ENCODE assay signal across 10 cellular contexts in genomic region chr5:146052780-146053179, GRCh38. TPM values are rescaled to one million over a fixed set of nuclear protein-coding genes. Genes with fewer than 3 reads are reported as not detected.
A peak's percentile ranks its signal among the peaks of the same experiment; 100 is the strongest.
DNase-seq lines count a peak whose midpoint lies in the region; ATAC-seq, FAIRE-seq and TF ChIP-seq lines count a peak whose summit lies in the region.
"Had no signal": no experiment of that assay in that cellular context is flagged by ENCODE, and none has a peak within 500 bp of the region (broad histone marks: within the 10 kb centered on the region; RNA-seq: fewer than 3 reads in every experiment).

No MANE protein-coding gene starts in this region.

- H3K4me3 Mint-ChIP-seq in activated CD4-positive, alpha-beta T cell treated with anti-CD3 and anti-CD28 coated beads for 36 hours, result no peak overlapping the region
- no peak overlapping the region for H3K4me3 Mint-ChIP-seq in activated CD4-positive, alpha-beta T cell treated with anti-CD3 and anti-CD28 coated beads, Interleukin-2, amount 10 ng/mL, durations not matched to agents 7 days and 5 days
- H3K4me3 Mint-ChIP-seq: CD4-positive, alpha-beta T cell had no signal

- SMC1A ChIA-PET in GM12878 (lab: Charles Lee; ENCODE audit: uncharacterized antibody, unreplicated experiment), result no interaction called here

- in situ Hi-C loops in GM12878 (cut with MboI), result no loop called here

- TF ChIP-seq CTCF in GM12878 (IDR thresholded peaks at IDR 0.05 in 2 of 3, conservative IDR thresholded peaks at IDR 0.05 in 1 of 3; ENCODE audit: control insufficient read depth in 2 of 3, extremely low read depth in 1 of 3, insufficient read depth in 1 of 3, low read depth in 3 of 3, low read length in 3 of 3), result peak; percentile 16 to 39 (median 26); a peak in 4 of 6 replicates
- TF ChIP-seq CTCF in retinal pigment epithelial cell (conservative IDR thresholded peaks at IDR 0.05; ENCODE audit: low read depth, low read length), result peak; percentile 58
- no peak for TF ChIP-seq CTCF in tibial nerve (IDR thresholded peaks at IDR 0.05)

- H3K27ac Mint-ChIP-seq in activated CD4-positive, alpha-beta T cell treated with anti-CD3 and anti-CD28 coated beads for 36 hours, result no peak overlapping the region
- no peak overlapping the region for H3K27ac Mint-ChIP-seq in activated CD4-positive, alpha-beta T cell treated with anti-CD3 and anti-CD28 coated beads, Interleukin-2, amount 10 ng/mL, durations not matched to agents 7 days and 5 days
- H3K27ac Mint-ChIP-seq: CD4-positive, alpha-beta T cell had no signal

- H3K9ac ChIP-seq in GM12878 (ENCODE audit: control insufficient read depth, insufficient read depth, low read length), result no peak overlapping the region

- POLR2A ChIA-PET in activated CD4-positive, alpha-beta T cell treated with anti-CD3 and anti-CD28 coated beads for 36 hours (lab: Charles Lee), result no interaction called here
- POLR2A ChIA-PET in activated CD4-positive, alpha-beta T cell treated with anti-CD3 and anti-CD28 coated beads, Interleukin-2, amount 10 ng/mL, durations not matched to agents 7 days and 5 days (lab: Charles Lee), result no interaction called here
- POLR2A ChIA-PET in GM12878 (lab: Charles Lee), result no interaction called here

- H3K9me3 Mint-ChIP-seq in activated CD4-positive, alpha-beta T cell treated with anti-CD3 and anti-CD28 coated beads for 36 hours (ENCODE audit: low read depth), result no peaks in the 10 kb centered on the region
- H3K9me3 Mint-ChIP-seq in activated CD4-positive, alpha-beta T cell treated with anti-CD3 and anti-CD28 coated beads, Interleukin-2, amount 10 ng/mL, durations not matched to agents 7 days and 5 days, result no peaks in the 10 kb centered on the region
- H3K9me3 Mint-ChIP-seq: CD4-positive, alpha-beta T cell had no signal

- no peak overlapping the region for H3K4me2 ChIP-seq in GM12878 (ENCODE audit: control insufficient read depth, insufficient read depth)

- H3K4me3 ChIP-seq in GM12878 (no peak overlapping the region), retinal pigment epithelial cell (ENCODE audit: low read length) (no peak overlapping the region), tibial nerve (no peak overlapping the region)

- TF ChIP-seq RAD21 in GM12878 (IDR thresholded peaks at IDR 0.05; ENCODE audit: insufficient read depth, low read depth, low read length), result peak; percentile 34; the same call in 1 of the 2 replicates

- H3K4me1 Mint-ChIP-seq in activated CD4-positive, alpha-beta T cell treated with anti-CD3 and anti-CD28 coated beads for 36 hours, result no peaks in the 10 kb centered on the region
- H3K4me1 Mint-ChIP-seq in activated CD4-positive, alpha-beta T cell treated with anti-CD3 and anti-CD28 coated beads, Interleukin-2, amount 10 ng/mL, durations not matched to agents 7 days and 5 days, result no peaks in the 10 kb centered on the region

- H3K27me3 Mint-ChIP-seq in activated CD4-positive, alpha-beta T cell treated with anti-CD3 and anti-CD28 coated beads for 36 hours, result peaks cover 11% of the 10 kb centered on the region
- peaks cover 22% of the 10 kb centered on the region for H3K27me3 Mint-ChIP-seq in activated CD4-positive, alpha-beta T cell treated with anti-CD3 and anti-CD28 coated beads, Interleukin-2, amount 10 ng/mL, durations not matched to agents 7 days and 5 days

- H3K27ac ChIP-seq in GM12878 (ENCODE audit: control insufficient read depth, insufficient read depth) (no peak overlapping the region), tibial nerve (no peak overlapping the region)

- H3K36me3 ChIP-seq in GM12878 (ENCODE audit: control insufficient read depth in 2 of 2, insufficient read depth in 2 of 2, low read length in 1 of 2), result no peaks in the 10 kb centered on the region
- H3K36me3 ChIP-seq in tibial nerve, result no peaks in the 10 kb centered on the region

- ATAC-seq in activated CD4-positive, alpha-beta T cell treated with anti-CD3 and anti-CD28 coated beads for 36 hours, result no peak
- ATAC-seq in GM12878 (peak; percentile 70), HG02678 (IDR thresholded peaks at IDR 0.05; ENCODE audit: unreplicated experiment) (no peak)

- H3K4me1 ChIP-seq in GM12878 (ENCODE audit: control insufficient read depth, insufficient read depth, low read length), result no peaks in the 10 kb centered on the region
- H3K4me1 ChIP-seq in tibial nerve, result no peaks in the 10 kb centered on the region

- FAIRE-seq in GM12878 (lab: Jason Lieb, UNC), result no peak

- TF ChIP-seq POLR2A in GM12878 (IDR thresholded peaks at IDR 0.05; ENCODE audit: low read depth, low read length) (no peak), tibial nerve (IDR thresholded peaks at IDR 0.05) (no peak)

- no peaks in the 10 kb centered on the region; a peak in 2 of 4 replicates for H3K27me3 ChIP-seq in GM12878 (replicated peaks in 1 of 2; ENCODE audit: control insufficient read depth in 2 of 2, insufficient read depth in 2 of 2, low read length in 1 of 2)
- H3K27me3 ChIP-seq in tibial nerve, result no peaks in the 10 kb centered on the region

- H3K79me2 ChIP-seq in GM12878 (ENCODE audit: control insufficient read depth, insufficient read depth, low read length), result no peaks in the 10 kb centered on the region

- no TSS peak for BruUV-seq in GM12878 (replicated peaks; lab: Mats Ljungman, UMichigan)

- TF ChIP-seq EP300 in GM12878 (IDR thresholded peaks at IDR 0.05; ENCODE audit: borderline replicate concordance in 1 of 2, control insufficient read depth in 1 of 2, low read depth in 2 of 2, low read length in 2 of 2), result no peak
- no peak for TF ChIP-seq EP300 in tibial nerve (IDR thresholded peaks at IDR 0.05)

- H3K9me3 ChIP-seq in GM12878 (replicated peaks; ENCODE audit: control insufficient read depth, insufficient read depth, low read length) (no peaks in the 10 kb centered on the region), tibial nerve (no peaks in the 10 kb centered on the region)

- H3K36me3 Mint-ChIP-seq in activated CD4-positive, alpha-beta T cell treated with anti-CD3 and anti-CD28 coated beads for 36 hours (ENCODE audit: low read depth), result no peaks in the 10 kb centered on the region
- H3K36me3 Mint-ChIP-seq in activated CD4-positive, alpha-beta T cell treated with anti-CD3 and anti-CD28 coated beads, Interleukin-2, amount 10 ng/mL, durations not matched to agents 7 days and 5 days (ENCODE audit: low read depth), result no peaks in the 10 kb centered on the region

- DNase-seq in activated CD4-positive, alpha-beta T cell treated with anti-CD3 and anti-CD28 coated beads for 36 hours, result peak; percentile 10
- no peak for DNase-seq in activated CD4-positive, alpha-beta T cell treated with anti-CD3 and anti-CD28 coated beads, Interleukin-2, amount 10 ng/mL, durations not matched to agents 7 days and 5 days
- peak; percentile 33 for DNase-seq in HuH-7 (ENCODE audit: low spot score)
- DNase-seq in GM12878 (ENCODE audit: low read depth, low spot score), result no peak
- no peak for DNase-seq in retinal pigment epithelial cell (ENCODE audit: low read depth)
- DNase-seq in tibial nerve (ENCODE audit: low spot score in 2 of 2), result no peak
- DNase-seq in NCI-H510A treated with DMSO at 0.1 percent for 48 hours (lab: John Stamatoyannopoulos, UW), result no peak
- DNase-seq: CD4-positive, alpha-beta T cell; NCI-H187 treated with DMSO at 0.1 percent for 48 hours had no signal

- intact Hi-C loops in activated CD4-positive, alpha-beta T cell treated with anti-CD3 and anti-CD28 coated beads for 36 hours (cut with DNase I, micrococcal nuclease), result loop anchor here in 1 of 2 experiments (5.0 kb wide), 3 partner anchors 225 to 1850 kb away; no protein-coding TSS in a partner anchor
- intact Hi-C loops in GM12878 (cut with micrococcal nuclease; ENCODE audit: unreplicated experiment), result loop anchor here (10.0 kb wide), 1 partner anchor 1848 kb away; no protein-coding TSS in a partner anchor

- CTCF ChIA-PET in activated CD4-positive, alpha-beta T cell treated with anti-CD3 and anti-CD28 coated beads for 36 hours (lab: Charles Lee), result interaction anchor here (0.6 to 2.4 kb wide), 4 partner anchors 12 to 373 kb away, joined by 3 to 6 read pairs (median 4); no protein-coding TSS in a partner anchor
- CTCF ChIA-PET in activated CD4-positive, alpha-beta T cell treated with anti-CD3 and anti-CD28 coated beads, Interleukin-2, amount 10 ng/mL, durations not matched to agents 7 days and 5 days (lab: Charles Lee), result no interaction called here
- CTCF ChIA-PET in GM12878 (lab: Yijun Ruan, JAX), result no interaction called here

- RAD21 ChIA-PET in GM12878 (lab: Charles Lee; ENCODE audit: unreplicated experiment), result no interaction called here

- no peaks in the 10 kb centered on the region for H4K20me1 ChIP-seq in GM12878 (ENCODE audit: control insufficient read depth, insufficient read depth)

- no peak overlapping the region for H2AFZ ChIP-seq in GM12878 (ENCODE audit: control insufficient read depth, low read depth, low read length)

TF ChIP-seq in GM12878, 131 proteins besides CTCF, POLR2A, EP300 and RAD21 (continues in another document):
- no peak for TF ChIP-seq YBX1 (IDR thresholded peaks at IDR 0.05)

RNA-seq across cellular contexts. Expression of gene PLAC8L1, which starts 52.6 kb away (rescaled TPM):
- total RNA-seq in activated CD4-positive, alpha-beta T cell treated with anti-CD3 and anti-CD28 coated beads for 36 hours, result under 1 TPM in 1 of 2 experiments, not detected in 1; 0.30 TPM
- under 1 TPM; 0.47 to 0.48 TPM for total RNA-seq in activated CD4-positive, alpha-beta T cell treated with anti-CD3 and anti-CD28 coated beads, Interleukin-2, amount 10 ng/mL, durations not matched to agents 7 days and 5 days
- not detected in 2 replicates for total RNA-seq in GM12878 (2013; cell fraction: nucleolus; rRNA removed)
- 0.17 TPM in 1 of 2 replicates, not detected in the other for total RNA-seq in GM12878 (2014; rRNA removed)
- total RNA-seq in GM12878 (2014; rRNA removed; fragmentation: Illumina TruSeq; extraction: Trizol), result 0.27 TPM in 1 of 2 replicates, not detected in the other
- total RNA-seq in GM12878 (2021), result not detected in 2 replicates
- not detected for polyA plus RNA-seq in GM12878 (2011; ENCODE audit: low read depth)
- polyA plus RNA-seq in GM12878 (2011; rRNA removed), result 0.30 and 0.39 TPM in 2 replicates
- 0.60 and 0.76 TPM in 2 replicates for polyA plus RNA-seq in GM12878 (2011; cell fraction: cytosol; rRNA removed)
- polyA plus RNA-seq in GM12878 (2011; cell fraction: nucleus; rRNA removed), result 0.96 and 1.2 TPM in 2 replicates
- polyA plus RNA-seq in GM12878 (2012), result 0.21 TPM in 1 of 2 replicates, not detected in the other
- 1.1 TPM in 1 of 2 replicates, not detected in the other for polyA plus RNA-seq in GM12878 (2014; fragmentation: Illumina TruSeq; extraction: Trizol)
- polyA plus RNA-seq in GM12878 (2014; fragmentation: Nextera tagmentation; extraction: Ambion mirVana), result under 1 TPM in 1 of 2 experiments, not detected in 1; 0.22 TPM
- 0.20 and 0.29 TPM in 2 replicates for polyA plus RNA-seq in GM12878 (2014; rRNA removed)
- polyA plus RNA-seq in GM12878 (2016; fragmentation: Nextera tagmentation; extraction: Ambion mirVana), result under 1 TPM in 1 of 2 experiments, not detected in 1; 0.28 TPM
- polyA minus RNA-seq in GM12878 (2011; rRNA and poly(A)+ RNA removed), result not detected in 2 replicates
- not detected in 2 replicates for polyA minus RNA-seq in GM12878 (2011; cell fraction: cytosol; rRNA and poly(A)+ RNA removed)
- not detected in 2 replicates for polyA minus RNA-seq in GM12878 (2011; cell fraction: nucleus; rRNA and poly(A)+ RNA removed)
- not detected for total RNA-seq in tibial nerve

Comparison
In these comparisons a context has a peak if more than half of its experiments do, and no peak if none do; other contexts are left out.
1. DNase-seq: peak in activated CD4-positive, alpha-beta T cell treated with anti-CD3 and anti-CD28 coated beads for 36 hours (single experiment) and HuH-7 (single experiment); none in activated CD4-positive, alpha-beta T cell treated with anti-CD3 and anti-CD28 coated beads, Interleukin-2, amount 10 ng/mL, durations not matched to agents 7 days and 5 days (single experiment), GM12878 (single experiment), retinal pigment epithelial cell (single experiment), tibial nerve (0 of 2) and NCI-H510A treated with DMSO at 0.1 percent for 48 hours (single experiment).
2. CTCF ChIP-seq: peak in GM12878 (3 of 3) and retinal pigment epithelial cell (single experiment); none in tibial nerve (0 of 5).